ENCODE assay signal across 9 cellular contexts in genomic region chr6:35385457-35386202, GRCh38. TPM values are rescaled to one million over a fixed set of nuclear protein-coding genes. Genes with fewer than 3 reads are reported as not detected.
A peak's percentile ranks its signal among the peaks of the same experiment; 100 is the strongest.
DNase-seq lines count a peak whose midpoint lies in the region; ATAC-seq and TF ChIP-seq lines count a peak whose summit lies in the region.
"Had no signal": no experiment of that assay in that cellular context is flagged by ENCODE, and none has a peak within 500 bp of the region (broad histone marks: within the 10 kb centered on the region; RNA-seq: fewer than 3 reads in every experiment).

No MANE protein-coding gene starts in this region.

- no peak for ATAC-seq in HG03095 (IDR thresholded peaks at IDR 0.05; ENCODE audit: unreplicated experiment)

- POLR2A ChIA-PET in HEK293 (lab: Yijun Ruan, JAX), result no interaction called here

- no peak overlapping the region for H3K4me3 ChIP-seq in ACC112 (ENCODE audit: low read depth, low read length)
- no peak overlapping the region for H3K4me3 ChIP-seq in HEK293 (ENCODE audit: low read depth, low read length)
- no peak overlapping the region for H3K4me3 ChIP-seq in colonic mucosa
- no peak overlapping the region for H3K4me3 ChIP-seq in coronary artery

- H3K36me3 ChIP-seq in ACC112 (ENCODE audit: insufficient read depth, low read length) (no peaks in the 10 kb centered on the region), HEK293 (ENCODE audit: control insufficient read depth in 2 of 2, insufficient read depth in 1 of 2, low read length in 2 of 2) (no peaks in the 10 kb centered on the region), colonic mucosa (no peaks in the 10 kb centered on the region)

- DNase-seq in colonic mucosa, result peak; percentile 27
- DNase-seq in myocyte (ENCODE audit: low read depth), result peak; percentile 51
- DNase-seq in activated gamma-delta T cell treated with Interleukin-2 at 50 U/mL for 16 hours, result no peak
- no peak for DNase-seq in coronary artery (ENCODE audit: low spot score)
- DNase-seq in G401 (ENCODE audit: low spot score), result no peak
- DNase-seq: NCI-H1048 had no signal

- no peak overlapping the region for H2AFZ ChIP-seq in ACC112 (ENCODE audit: low read length, unreplicated experiment)

- intact Hi-C loops in colonic mucosa (cut with DNase I), result no loop called here

- CTCF ChIA-PET in HEK293 (lab: Yijun Ruan, JAX), result no interaction called here

- no peak overlapping the region for H3K9ac ChIP-seq in colonic mucosa (ENCODE audit: low read depth in 2 of 2, low read length in 2 of 2)

- H3K4me1 ChIP-seq in ACC112 (ENCODE audit: control insufficient read depth, insufficient read depth, low read length, unreplicated experiment), result peaks cover 36% of the 10 kb centered on the region
- H3K4me1 ChIP-seq in HEK293 (ENCODE audit: control insufficient read depth, insufficient read depth, low read length), result 0 out of 2 replicates have a peak, but pooled peaks cover 3% of the 10 kb centered on the region
- H3K4me1 ChIP-seq in colonic mucosa, result peaks cover 5% of the 10 kb centered on the region

- TF ChIP-seq CTCF in HEK293 (tag by site-specific recombination; IDR thresholded peaks at IDR 0.05) (no peak), colonic mucosa (IDR thresholded peaks at IDR 0.05) (no peak), coronary artery (IDR thresholded peaks at IDR 0.05) (no peak)

- H3K27ac ChIP-seq in ACC112 (ENCODE audit: low read depth, low read length), result peak overlapping the region; percentile 42; the same call in 1 of the 2 replicates
- no peak overlapping the region for H3K27ac ChIP-seq in HEK293 (ENCODE audit: extremely low read depth, low read depth, low read length)
- H3K27ac ChIP-seq in colonic mucosa, result no peak overlapping the region
- H3K27ac ChIP-seq in coronary artery, result no peak overlapping the region

- H3K9me3 ChIP-seq in HEK293 (ENCODE audit: control insufficient read depth, insufficient read depth, low read depth, low read length) (no peaks in the 10 kb centered on the region), colonic mucosa (no peaks in the 10 kb centered on the region)

- in situ Hi-C loops in G401 (cut with HindIII; ENCODE audit: low sequenced_read_pairs), result no loop called here

- no peaks in the 10 kb centered on the region for H3K27me3 ChIP-seq in ACC112 (ENCODE audit: insufficient read depth, low read length)
- H3K27me3 ChIP-seq in colonic mucosa, result no peaks in the 10 kb centered on the region

- peaks cover 18% of the 10 kb centered on the region for H3K79me2 ChIP-seq in ACC112 (ENCODE audit: control insufficient read depth, insufficient read depth, low read length, unreplicated experiment)

TF ChIP-seq in HEK293, 187 proteins besides CTCF, POLR2A, EP300 and RAD21 (continues in another document):
- TF ChIP-seq ZNF596 (tag by site-specific recombination; IDR thresholded peaks at IDR 0.05) (no peak), KLF16 (tag by site-specific recombination; IDR thresholded peaks at IDR 0.05) (no peak), ZNF37A (tag by site-specific recombination; IDR thresholded peaks at IDR 0.05) (no peak), ZNF18 (tag by site-specific recombination; IDR thresholded peaks at IDR 0.05) (no peak), ZNF133 (tag by site-specific recombination; IDR thresholded peaks at IDR 0.05) (no peak), MZF1 (tag by site-specific recombination; IDR thresholded peaks at IDR 0.05; ENCODE audit: borderline replicate concordance) (no peak), ZNF654 (tag by site-specific recombination; IDR thresholded peaks at IDR 0.05; ENCODE audit: low read depth) (no peak), ZNF660 (tag by site-specific recombination; IDR thresholded peaks at IDR 0.05) (no peak), ZNF555 (tag by site-specific recombination; conservative IDR thresholded peaks at IDR 0.05) (no peak), ZNF837 (tag by site-specific recombination; IDR thresholded peaks at IDR 0.05) (no peak), ZFP37 (tag by site-specific recombination; IDR thresholded peaks at IDR 0.05) (no peak), ZNF223 (tag by site-specific recombination; IDR thresholded peaks at IDR 0.05) (no peak), ZXDB (tag by site-specific recombination; IDR thresholded peaks at IDR 0.05) (no peak), ZSCAN4 (tag by site-specific recombination; IDR thresholded peaks at IDR 0.05) (no peak), ZNF324 (tag by site-specific recombination; IDR thresholded peaks at IDR 0.05) (no peak), ZIC2 (tag by site-specific recombination; IDR thresholded peaks at IDR 0.05) (peak; percentile 98), ZBTB20 (tag by site-specific recombination; IDR thresholded peaks at IDR 0.05) (peak; percentile 31; the same call in 1 of the 2 replicates), PATZ1 (tag by site-specific recombination; IDR thresholded peaks at IDR 0.05) (no peak), TRIM28 (IDR thresholded peaks at IDR 0.05; ENCODE audit: borderline replicate concordance, low read length) (no peak), ZNF639 (tag by site-specific recombination; IDR thresholded peaks at IDR 0.05) (no peak), PRDM4 (tag by site-specific recombination; IDR thresholded peaks at IDR 0.05) (no peak), SP7 (tag by site-specific recombination; IDR thresholded peaks at IDR 0.05) (no peak), IKZF3 (tag by site-specific recombination; IDR thresholded peaks at IDR 0.05) (no peak), ZNF785 (tag by site-specific recombination; IDR thresholded peaks at IDR 0.05) (no peak)

RNA-seq across cellular contexts. Expression of gene PPARD, which starts 43.3 kb away (rescaled TPM):
- total RNA-seq in colonic mucosa (10 to 100 TPM; 38.1 to 41.8 TPM), myocyte (9.4 and 20.0 TPM in 2 replicates)
- 34.1 TPM for polyA plus RNA-seq in myocyte (2012)
- total RNA-seq in G401 (2014; rRNA removed; shearing (Covaris generic)), result 2.8 and 4.2 TPM in 2 replicates

Comparison
In these comparisons a context has a peak if more than half of its experiments do, and no peak if none do; other contexts are left out.
1. DNase-seq: peak in colonic mucosa (single experiment) and myocyte (single experiment); none in activated gamma-delta T cell treated with Interleukin-2 at 50 U/mL for 16 hours (single experiment), coronary artery (single experiment) and G401 (single experiment).